Comparison of ENCODE assay signal across 1 cellular context in the genomic region with DNA sequence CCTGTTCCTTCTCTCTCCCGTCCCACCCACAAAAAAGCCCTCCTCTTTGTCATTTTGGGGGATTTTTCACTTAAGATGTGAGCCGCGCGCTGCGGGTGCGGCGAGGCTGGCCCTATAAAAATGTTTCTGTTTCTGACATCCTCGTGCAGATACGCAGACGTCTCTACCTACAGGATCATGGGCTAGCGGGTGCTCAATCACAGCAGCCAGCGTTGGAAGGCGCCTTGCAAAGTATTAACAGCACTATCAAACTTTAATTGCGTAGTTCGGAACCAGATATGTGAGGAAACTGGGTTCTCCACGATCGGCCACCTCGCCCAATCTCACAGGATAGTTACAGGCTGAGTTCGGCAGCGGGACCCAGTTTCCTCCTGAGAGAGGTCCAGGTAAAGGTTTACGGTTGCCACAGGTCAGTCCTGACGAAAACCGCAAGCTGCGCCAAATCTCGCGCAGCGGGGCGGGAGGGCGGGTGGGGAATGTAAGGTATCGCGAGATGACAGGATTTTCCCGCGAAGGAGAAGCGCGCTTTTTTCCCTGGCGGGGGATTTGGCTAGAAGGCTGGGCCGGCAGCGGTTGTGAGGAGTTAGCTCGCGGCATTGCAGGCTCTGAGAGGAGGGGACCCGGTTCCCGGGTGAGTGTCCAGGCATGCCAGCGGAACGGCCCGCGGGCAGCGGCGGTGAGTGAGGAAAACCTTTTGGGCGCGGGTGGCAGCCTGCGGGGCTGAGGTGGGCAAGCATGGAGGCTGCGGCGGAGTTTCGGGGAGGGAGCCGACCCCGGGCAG.
TF ChIP-seq lines count a peak whose summit lies in the region.

A gene (plus strand): TSS at position 512 of the 781 bp plus-strand sequence. CDS start 134 bp downstream, at position 646.

TF ChIP-seq in GM12878, 131 proteins besides CTCF, POLR2A, EP300 and RAD21 (continued from another document and continues in another):
- TF ChIP-seq, protein P1, sequence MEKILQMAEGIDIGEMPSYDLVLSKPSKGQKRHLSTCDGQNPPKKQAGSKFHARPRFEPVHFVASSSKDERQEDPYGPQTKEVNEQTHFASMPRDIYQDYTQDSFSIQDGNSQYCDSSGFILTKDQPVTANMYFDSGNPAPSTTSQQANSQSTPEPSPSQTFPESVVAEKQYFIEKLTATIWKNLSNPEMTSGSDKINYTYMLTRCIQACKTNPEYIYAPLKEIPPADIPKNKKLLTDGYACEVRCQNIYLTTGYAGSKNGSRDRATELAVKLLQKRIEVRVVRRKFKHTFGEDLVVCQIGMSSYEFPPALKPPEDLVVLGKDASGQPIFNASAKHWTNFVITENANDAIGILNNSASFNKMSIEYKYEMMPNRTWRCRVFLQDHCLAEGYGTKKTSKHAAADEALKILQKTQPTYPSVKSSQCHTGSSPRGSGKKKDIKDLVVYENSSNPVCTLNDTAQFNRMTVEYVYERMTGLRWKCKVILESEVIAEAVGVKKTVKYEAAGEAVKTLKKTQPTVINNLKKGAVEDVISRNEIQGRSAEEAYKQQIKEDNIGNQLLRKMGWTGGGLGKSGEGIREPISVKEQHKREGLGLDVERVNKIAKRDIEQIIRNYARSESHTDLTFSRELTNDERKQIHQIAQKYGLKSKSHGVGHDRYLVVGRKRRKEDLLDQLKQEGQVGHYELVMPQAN (conservative IDR thresholded peaks at IDR 0.05), result peak; percentile 92
- peak; percentile 95; the same call in 1 of the 2 replicates for TF ChIP-seq RB1 (IDR thresholded peaks at IDR 0.05; ENCODE audit: borderline replicate concordance)
- TF ChIP-seq BRCA1 (IDR thresholded peaks at IDR 0.05; ENCODE audit: low read depth, low read length), result peak; percentile 56
- TF ChIP-seq NFIC (IDR thresholded peaks at IDR 0.05; ENCODE audit: low read depth, low read length), result no peak
- TF ChIP-seq SUZ12 (IDR thresholded peaks at IDR 0.05; ENCODE audit: unreplicated experiment), result no peak
- TF ChIP-seq NR2C1 (IDR thresholded peaks at IDR 0.05), result no peak
- TF ChIP-seq, protein P2, sequence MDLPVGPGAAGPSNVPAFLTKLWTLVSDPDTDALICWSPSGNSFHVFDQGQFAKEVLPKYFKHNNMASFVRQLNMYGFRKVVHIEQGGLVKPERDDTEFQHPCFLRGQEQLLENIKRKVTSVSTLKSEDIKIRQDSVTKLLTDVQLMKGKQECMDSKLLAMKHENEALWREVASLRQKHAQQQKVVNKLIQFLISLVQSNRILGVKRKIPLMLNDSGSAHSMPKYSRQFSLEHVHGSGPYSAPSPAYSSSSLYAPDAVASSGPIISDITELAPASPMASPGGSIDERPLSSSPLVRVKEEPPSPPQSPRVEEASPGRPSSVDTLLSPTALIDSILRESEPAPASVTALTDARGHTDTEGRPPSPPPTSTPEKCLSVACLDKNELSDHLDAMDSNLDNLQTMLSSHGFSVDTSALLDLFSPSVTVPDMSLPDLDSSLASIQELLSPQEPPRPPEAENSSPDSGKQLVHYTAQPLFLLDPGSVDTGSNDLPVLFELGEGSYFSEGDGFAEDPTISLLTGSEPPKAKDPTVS (IDR thresholded peaks at IDR 0.05; ENCODE audit: low read depth, low read length), result no peak
- 0 out of 2 replicates have a peak, but pooled peaks have one; percentile 18 for TF ChIP-seq RFX5 (IDR thresholded peaks at IDR 0.05; ENCODE audit: low read depth, low read length)
- 0 out of 3 replicates have a peak, but pooled peaks of 1 of the 2 experiments have one; percentile 0 for TF ChIP-seq EGR1 (IDR thresholded peaks at IDR 0.05; ENCODE audit: borderline replicate concordance in 1 of 2, low read depth in 2 of 2, low read length in 2 of 2)
- peak; percentile 59; the same call in 1 of the 2 replicates for TF ChIP-seq SMAD5 (IDR thresholded peaks at IDR 0.05; ENCODE audit: low read depth)
- TF ChIP-seq TAF1 (IDR thresholded peaks at IDR 0.05; ENCODE audit: borderline replicate concordance, low read depth, low read length), result peak; percentile 70; the same call in 1 of the 2 replicates
- TF ChIP-seq, protein P3, sequence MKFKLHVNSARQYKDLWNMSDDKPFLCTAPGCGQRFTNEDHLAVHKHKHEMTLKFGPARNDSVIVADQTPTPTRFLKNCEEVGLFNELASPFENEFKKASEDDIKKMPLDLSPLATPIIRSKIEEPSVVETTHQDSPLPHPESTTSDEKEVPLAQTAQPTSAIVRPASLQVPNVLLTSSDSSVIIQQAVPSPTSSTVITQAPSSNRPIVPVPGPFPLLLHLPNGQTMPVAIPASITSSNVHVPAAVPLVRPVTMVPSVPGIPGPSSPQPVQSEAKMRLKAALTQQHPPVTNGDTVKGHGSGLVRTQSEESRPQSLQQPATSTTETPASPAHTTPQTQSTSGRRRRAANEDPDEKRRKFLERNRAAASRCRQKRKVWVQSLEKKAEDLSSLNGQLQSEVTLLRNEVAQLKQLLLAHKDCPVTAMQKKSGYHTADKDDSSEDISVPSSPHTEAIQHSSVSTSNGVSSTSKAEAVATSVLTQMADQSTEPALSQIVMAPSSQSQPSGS (IDR thresholded peaks at IDR 0.05; ENCODE audit: low read length), result no peak
- TF ChIP-seq PML (IDR thresholded peaks at IDR 0.05; ENCODE audit: low read length), result peak; percentile 87
- TF ChIP-seq RBBP5 (conservative IDR thresholded peaks at IDR 0.05), result 0 out of 2 replicates have a peak, but pooled peaks have one; percentile 41
- peak; percentile 69; the same call in 1 of the 2 replicates for TF ChIP-seq SMARCA5 (IDR thresholded peaks at IDR 0.05)
- TF ChIP-seq NBN (IDR thresholded peaks at IDR 0.05), result 0 out of 2 replicates have a peak, but pooled peaks have one; percentile 8
- no peak for TF ChIP-seq NFYA (IDR thresholded peaks at IDR 0.05; ENCODE audit: borderline replicate concordance, low read depth, low read length)
- TF ChIP-seq HDGF (IDR thresholded peaks at IDR 0.05), result peak; percentile 51; the same call in 1 of the 2 replicates
- peak; percentile 58 for TF ChIP-seq CREB1 (IDR thresholded peaks at IDR 0.05; ENCODE audit: low read depth)
- no peak for TF ChIP-seq SMAD1 (IDR thresholded peaks at IDR 0.05; ENCODE audit: low read depth, partially characterized antibody)
- TF ChIP-seq IKZF2 (IDR thresholded peaks at IDR 0.05), result 0 out of 4 replicates have a peak, but pooled peaks of 1 of the 2 experiments have one; percentile 10
- TF ChIP-seq, protein P4, sequence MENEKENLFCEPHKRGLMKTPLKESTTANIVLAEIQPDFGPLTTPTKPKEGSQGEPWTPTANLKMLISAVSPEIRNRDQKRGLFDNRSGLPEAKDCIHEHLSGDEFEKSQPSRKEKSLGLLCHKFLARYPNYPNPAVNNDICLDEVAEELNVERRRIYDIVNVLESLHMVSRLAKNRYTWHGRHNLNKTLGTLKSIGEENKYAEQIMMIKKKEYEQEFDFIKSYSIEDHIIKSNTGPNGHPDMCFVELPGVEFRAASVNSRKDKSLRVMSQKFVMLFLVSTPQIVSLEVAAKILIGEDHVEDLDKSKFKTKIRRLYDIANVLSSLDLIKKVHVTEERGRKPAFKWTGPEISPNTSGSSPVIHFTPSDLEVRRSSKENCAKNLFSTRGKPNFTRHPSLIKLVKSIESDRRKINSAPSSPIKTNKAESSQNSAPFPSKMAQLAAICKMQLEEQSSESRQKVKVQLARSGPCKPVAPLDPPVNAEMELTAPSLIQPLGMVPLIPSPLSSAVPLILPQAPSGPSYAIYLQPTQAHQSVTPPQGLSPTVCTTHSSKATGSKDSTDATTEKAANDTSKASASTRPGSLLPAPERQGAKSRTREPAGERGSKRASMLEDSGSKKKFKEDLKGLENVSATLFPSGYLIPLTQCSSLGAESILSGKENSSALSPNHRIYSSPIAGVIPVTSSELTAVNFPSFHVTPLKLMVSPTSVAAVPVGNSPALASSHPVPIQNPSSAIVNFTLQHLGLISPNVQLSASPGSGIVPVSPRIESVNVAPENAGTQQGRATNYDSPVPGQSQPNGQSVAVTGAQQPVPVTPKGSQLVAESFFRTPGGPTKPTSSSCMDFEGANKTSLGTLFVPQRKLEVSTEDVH (IDR thresholded peaks at IDR 0.05; ENCODE audit: low read depth, partially characterized antibody), result peak; percentile 83
- TF ChIP-seq ZBED1 (IDR thresholded peaks at IDR 0.05; ENCODE audit: borderline replicate concordance), result no peak; the same call in 1 of the 2 replicates
- TF ChIP-seq FOXM1 (IDR thresholded peaks at IDR 0.05; ENCODE audit: low read depth, low read length), result no peak
- peak; percentile 83 for TF ChIP-seq RUNX3 (IDR thresholded peaks at IDR 0.05; ENCODE audit: low read length)
- TF ChIP-seq JUND (IDR thresholded peaks at IDR 0.05; ENCODE audit: low read depth, low read length), result no peak
- TF ChIP-seq, protein P5, sequence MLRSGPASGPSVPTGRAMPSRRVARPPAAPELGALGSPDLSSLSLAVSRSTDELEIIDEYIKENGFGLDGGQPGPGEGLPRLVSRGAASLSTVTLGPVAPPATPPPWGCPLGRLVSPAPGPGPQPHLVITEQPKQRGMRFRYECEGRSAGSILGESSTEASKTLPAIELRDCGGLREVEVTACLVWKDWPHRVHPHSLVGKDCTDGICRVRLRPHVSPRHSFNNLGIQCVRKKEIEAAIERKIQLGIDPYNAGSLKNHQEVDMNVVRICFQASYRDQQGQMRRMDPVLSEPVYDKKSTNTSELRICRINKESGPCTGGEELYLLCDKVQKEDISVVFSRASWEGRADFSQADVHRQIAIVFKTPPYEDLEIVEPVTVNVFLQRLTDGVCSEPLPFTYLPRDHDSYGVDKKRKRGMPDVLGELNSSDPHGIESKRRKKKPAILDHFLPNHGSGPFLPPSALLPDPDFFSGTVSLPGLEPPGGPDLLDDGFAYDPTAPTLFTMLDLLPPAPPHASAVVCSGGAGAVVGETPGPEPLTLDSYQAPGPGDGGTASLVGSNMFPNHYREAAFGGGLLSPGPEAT (IDR thresholded peaks at IDR 0.05; ENCODE audit: low read depth), result peak; percentile 22; the same call in 1 of the 2 replicates
- TF ChIP-seq STAT3 (IDR thresholded peaks at IDR 0.05; ENCODE audit: low read depth, low read length), result no peak
- TF ChIP-seq CREM (IDR thresholded peaks at IDR 0.05; ENCODE audit: low read depth), result 0 out of 2 replicates have a peak, but pooled peaks have one; percentile 9
- no peak for TF ChIP-seq CHD1 (IDR thresholded peaks at IDR 0.05; ENCODE audit: low read depth, low read length)
- no peak for TF ChIP-seq ZZZ3 (IDR thresholded peaks at IDR 0.05; ENCODE audit: control insufficient read depth, insufficient read length, low read depth)
- TF ChIP-seq POLR2AphosphoS5 (IDR thresholded peaks at IDR 0.05; ENCODE audit: low read length), result peak; percentile 69
- no peak for TF ChIP-seq HDAC2 (IDR thresholded peaks at IDR 0.05)
- no peak for TF ChIP-seq KAT2A (conservative IDR thresholded peaks at IDR 0.05; ENCODE audit: control insufficient read depth, low read depth, low read length)
- 0 out of 2 replicates have a peak, but pooled peaks have one; percentile 52 for TF ChIP-seq RCOR1 (conservative IDR thresholded peaks at IDR 0.05; ENCODE audit: low read depth, low read length)
- TF ChIP-seq, protein P6, sequence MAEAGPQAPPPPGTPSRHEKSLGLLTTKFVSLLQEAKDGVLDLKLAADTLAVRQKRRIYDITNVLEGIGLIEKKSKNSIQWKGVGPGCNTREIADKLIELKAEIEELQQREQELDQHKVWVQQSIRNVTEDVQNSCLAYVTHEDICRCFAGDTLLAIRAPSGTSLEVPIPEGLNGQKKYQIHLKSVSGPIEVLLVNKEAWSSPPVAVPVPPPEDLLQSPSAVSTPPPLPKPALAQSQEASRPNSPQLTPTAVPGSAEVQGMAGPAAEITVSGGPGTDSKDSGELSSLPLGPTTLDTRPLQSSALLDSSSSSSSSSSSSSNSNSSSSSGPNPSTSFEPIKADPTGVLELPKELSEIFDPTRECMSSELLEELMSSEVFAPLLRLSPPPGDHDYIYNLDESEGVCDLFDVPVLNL (IDR thresholded peaks at IDR 0.05; ENCODE audit: low read depth, low read length), result peak; percentile 86
- TF ChIP-seq ZNF217 (IDR thresholded peaks at IDR 0.05), result no peak
- TF ChIP-seq ZNF622 (IDR thresholded peaks at IDR 0.05), result no peak
- no peak for TF ChIP-seq BACH1 (IDR thresholded peaks at IDR 0.05; ENCODE audit: borderline replicate concordance)
- TF ChIP-seq SREBF1 (IDR thresholded peaks at IDR 0.05; ENCODE audit: low read length), result peak; percentile 20; the same call in 1 of the 2 replicates
- peak in 1 of 2 experiments; percentile 51; a peak in 1 of 4 replicates for TF ChIP-seq ETV6 (conservative IDR thresholded peaks at IDR 0.05 in 1 of 2, IDR thresholded peaks at IDR 0.05 in 1 of 2; ENCODE audit: borderline replicate concordance in 1 of 2, low read depth in 1 of 2)
- no peak for TF ChIP-seq ZNF274 (IDR thresholded peaks at IDR 0.05; ENCODE audit: insufficient read depth, insufficient read length)
- TF ChIP-seq NRF1 (conservative IDR thresholded peaks at IDR 0.05; ENCODE audit: low read depth, low read length), result no peak
- TF ChIP-seq SIN3A (IDR thresholded peaks at IDR 0.05; ENCODE audit: low read depth, low read length), result peak; percentile 77
- TF ChIP-seq, protein P7, sequence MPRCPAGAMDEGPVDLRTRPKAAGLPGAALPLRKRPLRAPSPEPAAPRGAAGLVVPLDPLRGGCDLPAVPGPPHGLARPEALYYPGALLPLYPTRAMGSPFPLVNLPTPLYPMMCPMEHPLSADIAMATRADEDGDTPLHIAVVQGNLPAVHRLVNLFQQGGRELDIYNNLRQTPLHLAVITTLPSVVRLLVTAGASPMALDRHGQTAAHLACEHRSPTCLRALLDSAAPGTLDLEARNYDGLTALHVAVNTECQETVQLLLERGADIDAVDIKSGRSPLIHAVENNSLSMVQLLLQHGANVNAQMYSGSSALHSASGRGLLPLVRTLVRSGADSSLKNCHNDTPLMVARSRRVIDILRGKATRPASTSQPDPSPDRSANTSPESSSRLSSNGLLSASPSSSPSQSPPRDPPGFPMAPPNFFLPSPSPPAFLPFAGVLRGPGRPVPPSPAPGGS (IDR thresholded peaks at IDR 0.05; ENCODE audit: borderline replicate concordance, insufficient read depth, low read depth, low read length, poor library complexity, severe bottlenecking), result no peak
- no peak for TF ChIP-seq ESRRA (IDR thresholded peaks at IDR 0.05; ENCODE audit: low read length)
